1 cellular context compared by ENCODE assay signal in the genomic region with DNA sequence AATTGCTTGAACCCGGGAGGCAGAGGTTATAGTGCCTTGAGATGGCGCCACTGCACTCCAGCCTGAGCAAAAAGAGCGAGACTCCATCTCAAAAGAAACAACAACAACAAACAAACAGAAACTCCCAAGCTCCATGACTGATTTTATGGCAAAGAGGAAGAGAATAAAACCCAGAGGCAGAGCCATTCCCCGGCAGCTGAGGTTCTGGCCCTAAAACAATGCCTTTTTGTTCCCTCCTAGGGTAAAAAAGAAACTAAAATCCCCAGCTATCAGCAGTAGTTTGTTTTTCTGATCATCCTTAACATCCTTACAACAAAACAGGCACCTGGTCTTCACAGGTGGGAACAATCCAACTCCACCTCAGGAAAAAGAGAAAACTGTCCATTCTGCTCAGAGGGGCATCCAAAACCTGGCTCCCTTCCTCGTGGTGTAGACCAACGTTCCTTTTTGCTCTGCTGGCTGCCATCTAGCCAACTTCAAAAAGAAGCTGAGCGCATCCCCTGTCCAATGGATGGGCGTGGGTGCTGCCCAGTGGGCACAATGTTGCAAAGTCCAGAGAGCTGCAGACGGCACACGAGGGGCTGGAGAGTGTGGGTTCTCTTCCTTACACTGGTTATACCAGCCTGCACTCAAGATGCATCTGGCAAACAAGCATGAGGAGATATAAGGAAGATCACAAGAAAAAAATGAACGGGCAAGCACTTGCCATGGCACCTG.
TF ChIP-seq lines count a peak whose summit lies in the region.

No MANE protein-coding gene starts in this region.

TF ChIP-seq in HepG2, 621 proteins besides CTCF, POLR2A, EP300 and RAD21:
- TF ChIP-seq BRCA1 (CRISPR knock-in tag; IDR thresholded peaks at IDR 0.05), result no peak
- TF ChIP-seq ZNF264 (CRISPR knock-in tag; IDR thresholded peaks at IDR 0.05), result no peak
- TF ChIP-seq TBL1XR1 (IDR thresholded peaks at IDR 0.05; ENCODE audit: borderline replicate concordance, low read length, partially characterized antibody), result no peak
- TF ChIP-seq NONO (IDR thresholded peaks at IDR 0.05), result no peak
- TF ChIP-seq NONO (CRISPR knock-in tag; conservative IDR thresholded peaks at IDR 0.05), result no peak
- no peak for TF ChIP-seq ZFP90 (CRISPR knock-in tag; IDR thresholded peaks at IDR 0.05; ENCODE audit: borderline replicate concordance)
- TF ChIP-seq, protein P1, sequence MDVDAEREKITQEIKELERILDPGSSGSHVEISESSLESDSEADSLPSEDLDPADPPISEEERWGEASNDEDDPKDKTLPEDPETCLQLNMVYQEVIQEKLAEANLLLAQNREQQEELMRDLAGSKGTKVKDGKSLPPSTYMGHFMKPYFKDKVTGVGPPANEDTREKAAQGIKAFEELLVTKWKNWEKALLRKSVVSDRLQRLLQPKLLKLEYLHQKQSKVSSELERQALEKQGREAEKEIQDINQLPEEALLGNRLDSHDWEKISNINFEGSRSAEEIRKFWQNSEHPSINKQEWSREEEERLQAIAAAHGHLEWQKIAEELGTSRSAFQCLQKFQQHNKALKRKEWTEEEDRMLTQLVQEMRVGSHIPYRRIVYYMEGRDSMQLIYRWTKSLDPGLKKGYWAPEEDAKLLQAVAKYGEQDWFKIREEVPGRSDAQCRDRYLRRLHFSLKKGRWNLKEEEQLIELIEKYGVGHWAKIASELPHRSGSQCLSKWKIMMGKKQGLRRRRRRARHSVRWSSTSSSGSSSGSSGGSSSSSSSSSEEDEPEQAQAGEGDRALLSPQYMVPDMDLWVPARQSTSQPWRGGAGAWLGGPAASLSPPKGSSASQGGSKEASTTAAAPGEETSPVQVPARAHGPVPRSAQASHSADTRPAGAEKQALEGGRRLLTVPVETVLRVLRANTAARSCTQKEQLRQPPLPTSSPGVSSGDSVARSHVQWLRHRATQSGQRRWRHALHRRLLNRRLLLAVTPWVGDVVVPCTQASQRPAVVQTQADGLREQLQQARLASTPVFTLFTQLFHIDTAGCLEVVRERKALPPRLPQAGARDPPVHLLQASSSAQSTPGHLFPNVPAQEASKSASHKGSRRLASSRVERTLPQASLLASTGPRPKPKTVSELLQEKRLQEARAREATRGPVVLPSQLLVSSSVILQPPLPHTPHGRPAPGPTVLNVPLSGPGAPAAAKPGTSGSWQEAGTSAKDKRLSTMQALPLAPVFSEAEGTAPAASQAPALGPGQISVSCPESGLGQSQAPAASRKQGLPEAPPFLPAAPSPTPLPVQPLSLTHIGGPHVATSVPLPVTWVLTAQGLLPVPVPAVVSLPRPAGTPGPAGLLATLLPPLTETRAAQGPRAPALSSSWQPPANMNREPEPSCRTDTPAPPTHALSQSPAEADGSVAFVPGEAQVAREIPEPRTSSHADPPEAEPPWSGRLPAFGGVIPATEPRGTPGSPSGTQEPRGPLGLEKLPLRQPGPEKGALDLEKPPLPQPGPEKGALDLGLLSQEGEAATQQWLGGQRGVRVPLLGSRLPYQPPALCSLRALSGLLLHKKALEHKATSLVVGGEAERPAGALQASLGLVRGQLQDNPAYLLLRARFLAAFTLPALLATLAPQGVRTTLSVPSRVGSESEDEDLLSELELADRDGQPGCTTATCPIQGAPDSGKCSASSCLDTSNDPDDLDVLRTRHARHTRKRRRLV (CRISPR knock-in tag; IDR thresholded peaks at IDR 0.05), result no peak
- TF ChIP-seq, protein P2, sequence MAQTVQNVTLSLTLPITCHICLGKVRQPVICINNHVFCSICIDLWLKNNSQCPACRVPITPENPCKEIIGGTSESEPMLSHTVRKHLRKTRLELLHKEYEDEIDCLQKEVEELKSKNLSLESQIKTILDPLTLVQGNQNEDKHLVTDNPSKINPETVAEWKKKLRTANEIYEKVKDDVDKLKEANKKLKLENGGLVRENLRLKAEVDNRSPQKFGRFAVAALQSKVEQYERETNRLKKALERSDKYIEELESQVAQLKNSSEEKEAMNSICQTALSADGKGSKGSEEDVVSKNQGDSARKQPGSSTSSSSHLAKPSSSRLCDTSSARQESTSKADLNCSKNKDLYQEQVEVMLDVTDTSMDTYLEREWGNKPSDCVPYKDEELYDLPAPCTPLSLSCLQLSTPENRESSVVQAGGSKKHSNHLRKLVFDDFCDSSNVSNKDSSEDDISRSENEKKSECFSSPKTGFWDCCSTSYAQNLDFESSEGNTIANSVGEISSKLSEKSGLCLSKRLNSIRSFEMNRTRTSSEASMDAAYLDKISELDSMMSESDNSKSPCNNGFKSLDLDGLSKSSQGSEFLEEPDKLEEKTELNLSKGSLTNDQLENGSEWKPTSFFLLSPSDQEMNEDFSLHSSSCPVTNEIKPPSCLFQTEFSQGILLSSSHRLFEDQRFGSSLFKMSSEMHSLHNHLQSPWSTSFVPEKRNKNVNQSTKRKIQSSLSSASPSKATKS (CRISPR knock-in tag; IDR thresholded peaks at IDR 0.05), result no peak
- TF ChIP-seq, protein P3, sequence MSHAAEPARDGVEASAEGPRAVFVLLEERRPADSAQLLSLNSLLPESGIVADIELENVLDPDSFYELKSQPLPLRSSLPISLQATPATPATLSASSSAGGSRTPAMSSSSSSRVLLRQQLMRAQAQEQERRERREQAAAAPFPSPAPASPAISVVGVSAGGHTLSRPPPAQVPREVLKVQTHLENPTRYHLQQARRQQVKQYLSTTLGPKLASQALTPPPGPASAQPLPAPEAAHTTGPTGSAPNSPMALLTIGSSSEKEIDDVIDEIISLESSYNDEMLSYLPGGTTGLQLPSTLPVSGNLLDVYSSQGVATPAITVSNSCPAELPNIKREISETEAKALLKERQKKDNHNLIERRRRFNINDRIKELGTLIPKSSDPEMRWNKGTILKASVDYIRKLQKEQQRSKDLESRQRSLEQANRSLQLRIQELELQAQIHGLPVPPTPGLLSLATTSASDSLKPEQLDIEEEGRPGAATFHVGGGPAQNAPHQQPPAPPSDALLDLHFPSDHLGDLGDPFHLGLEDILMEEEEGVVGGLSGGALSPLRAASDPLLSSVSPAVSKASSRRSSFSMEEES (CRISPR knock-in tag; IDR thresholded peaks at IDR 0.05), result no peak
- TF ChIP-seq ARNTL (CRISPR knock-in tag; IDR thresholded peaks at IDR 0.05), result no peak
- TF ChIP-seq, protein P4, sequence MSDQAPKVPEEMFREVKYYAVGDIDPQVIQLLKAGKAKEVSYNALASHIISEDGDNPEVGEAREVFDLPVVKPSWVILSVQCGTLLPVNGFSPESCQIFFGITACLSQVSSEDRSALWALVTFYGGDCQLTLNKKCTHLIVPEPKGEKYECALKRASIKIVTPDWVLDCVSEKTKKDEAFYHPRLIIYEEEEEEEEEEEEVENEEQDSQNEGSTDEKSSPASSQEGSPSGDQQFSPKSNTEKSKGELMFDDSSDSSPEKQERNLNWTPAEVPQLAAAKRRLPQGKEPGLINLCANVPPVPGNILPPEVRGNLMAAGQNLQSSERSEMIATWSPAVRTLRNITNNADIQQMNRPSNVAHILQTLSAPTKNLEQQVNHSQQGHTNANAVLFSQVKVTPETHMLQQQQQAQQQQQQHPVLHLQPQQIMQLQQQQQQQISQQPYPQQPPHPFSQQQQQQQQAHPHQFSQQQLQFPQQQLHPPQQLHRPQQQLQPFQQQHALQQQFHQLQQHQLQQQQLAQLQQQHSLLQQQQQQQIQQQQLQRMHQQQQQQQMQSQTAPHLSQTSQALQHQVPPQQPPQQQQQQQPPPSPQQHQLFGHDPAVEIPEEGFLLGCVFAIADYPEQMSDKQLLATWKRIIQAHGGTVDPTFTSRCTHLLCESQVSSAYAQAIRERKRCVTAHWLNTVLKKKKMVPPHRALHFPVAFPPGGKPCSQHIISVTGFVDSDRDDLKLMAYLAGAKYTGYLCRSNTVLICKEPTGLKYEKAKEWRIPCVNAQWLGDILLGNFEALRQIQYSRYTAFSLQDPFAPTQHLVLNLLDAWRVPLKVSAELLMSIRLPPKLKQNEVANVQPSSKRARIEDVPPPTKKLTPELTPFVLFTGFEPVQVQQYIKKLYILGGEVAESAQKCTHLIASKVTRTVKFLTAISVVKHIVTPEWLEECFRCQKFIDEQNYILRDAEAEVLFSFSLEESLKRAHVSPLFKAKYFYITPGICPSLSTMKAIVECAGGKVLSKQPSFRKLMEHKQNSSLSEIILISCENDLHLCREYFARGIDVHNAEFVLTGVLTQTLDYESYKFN (CRISPR knock-in tag; conservative IDR thresholded peaks at IDR 0.05), result no peak
- TF ChIP-seq U2AF2 (IDR thresholded peaks at IDR 0.05; ENCODE audit: low read depth, low read length), result no peak
- no peak for TF ChIP-seq ZNF879 (CRISPR knock-in tag; IDR thresholded peaks at IDR 0.05)
- TF ChIP-seq CENPX (CRISPR knock-in tag; IDR thresholded peaks at IDR 0.05), result no peak
- no peak for TF ChIP-seq ZNF737 (CRISPR knock-in tag; IDR thresholded peaks at IDR 0.05; ENCODE audit: borderline replicate concordance)
- TF ChIP-seq ZNF709 (CRISPR knock-in tag; IDR thresholded peaks at IDR 0.05), result no peak
- TF ChIP-seq ZNF839 (CRISPR knock-in tag; IDR thresholded peaks at IDR 0.05; ENCODE audit: borderline replicate concordance), result no peak
- TF ChIP-seq ZNF441 (CRISPR knock-in tag; IDR thresholded peaks at IDR 0.05; ENCODE audit: borderline replicate concordance), result no peak
- TF ChIP-seq GATAD1 (CRISPR knock-in tag; IDR thresholded peaks at IDR 0.05), result no peak
- TF ChIP-seq GATA4 (IDR thresholded peaks at IDR 0.05; ENCODE audit: borderline replicate concordance, low read depth), result no peak
- TF ChIP-seq ZNF562 (CRISPR knock-in tag; IDR thresholded peaks at IDR 0.05; ENCODE audit: borderline replicate concordance), result no peak
